Comparison of ENCODE assay signal across 9 cellular contexts in genomic region chr14:87640553-87640952, GRCh38.
"Had no signal": no experiment of that assay in that cellular context is flagged by ENCODE, and none has a peak within 500 bp of the region (broad histone marks: within the 10 kb centered on the region; RNA-seq: fewer than 3 reads in every experiment).

No MANE protein-coding gene starts in this region.

- ATAC-seq: GM23338 had no signal

- DNase-seq: H9, HCEC 1CT, Karpas-422, KBM-7 had no signal

- FAIRE-seq: H1, H54, HTR-8/SVneo had no signal

- H3K4me3 ChIP-seq: GM23338 had no signal

- H3K27ac ChIP-seq: KMS-11 had no signal

- H3K9ac ChIP-seq: KMS-11 had no signal
